17 cellular contexts compared by ENCODE assay signal in the genomic region with DNA sequence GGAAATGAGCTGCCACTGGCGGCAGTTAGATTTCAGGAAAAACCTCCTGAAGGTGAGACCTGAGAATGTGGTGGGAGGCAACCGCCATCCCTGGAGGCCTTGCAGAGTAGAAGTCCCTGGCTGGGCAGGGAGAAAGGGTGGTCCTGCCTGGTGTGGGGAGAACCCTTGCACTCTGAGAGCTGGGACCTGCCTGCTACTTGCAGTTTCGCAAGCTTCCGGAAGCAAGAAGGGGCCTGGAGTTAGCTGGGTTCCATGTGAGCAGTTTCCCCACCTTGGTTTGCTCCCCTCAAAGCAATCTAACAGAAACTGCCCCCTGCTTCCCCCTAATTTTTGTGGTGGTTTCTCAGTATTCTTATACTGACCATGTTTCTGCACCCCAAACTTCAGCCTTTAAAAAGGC. TPM values are rescaled to one million over a fixed set of nuclear protein-coding genes. Genes with fewer than 3 reads are reported as not detected.
"Had no signal": no experiment of that assay in that cellular context is flagged by ENCODE, and none has a peak within 500 bp of the region (broad histone marks: within the 10 kb centered on the region; RNA-seq: fewer than 3 reads in every experiment).

No MANE protein-coding gene starts in this region.

- DNase-seq: activated CD4-positive, alpha-beta T cell treated with anti-CD3 and anti-CD28 coated beads, Interleukin-2, amount 10 ng/mL, durations not matched to agents 24 days and 14 days; activated CD8-positive, alpha-beta T cell treated with anti-CD3 and anti-CD28 coated beads, Interleukin-2, amount 10 ng/mL, durations not matched to agents 7 days and 5 days; activated effector memory CD4-positive, alpha-beta T cell treated with Interleukin-2 at 50 U/mL for 16 hours; activated T-cell treated with anti-CD3 and anti-CD28 coated beads, Interleukin-2, amount 50 U/mL, for 48 hours; gastrocnemius medialis; head of caudate nucleus; left ventricle myocardium inferior; mammary epithelial cell; midbrain; psoas muscle; right cardiac atrium; T1000; transverse colon had no signal

- H3K9me3 ChIP-seq: ascending aorta, gastrocnemius medialis, left ventricle myocardium inferior, psoas muscle, transverse colon, vagina had no signal

- ATAC-seq: activated CD8-positive, alpha-beta T cell treated with anti-CD3 and anti-CD28 coated beads, Interleukin-2, amount 10 ng/mL, durations not matched to agents 7 days and 5 days; gastrocnemius medialis; psoas muscle; right cardiac atrium had no signal

- H3K4me3 ChIP-seq: ascending aorta, coronary artery, gastrocnemius medialis, left ventricle myocardium inferior, psoas muscle, skin epidermis, transverse colon, vagina had no signal

- H3K27ac ChIP-seq: ascending aorta, coronary artery, left ventricle myocardium inferior, psoas muscle, skin epidermis, transverse colon, vagina had no signal

- H3K27me3 ChIP-seq: ascending aorta, gastrocnemius medialis, transverse colon, vagina had no signal

RNA-seq across cellular contexts. Expression of a gene that starts 18.7 kb away (rescaled TPM):
- total RNA-seq: ascending aorta had no signal
